Comparison of ENCODE assay signal across 11 cellular contexts in the genomic region with DNA sequence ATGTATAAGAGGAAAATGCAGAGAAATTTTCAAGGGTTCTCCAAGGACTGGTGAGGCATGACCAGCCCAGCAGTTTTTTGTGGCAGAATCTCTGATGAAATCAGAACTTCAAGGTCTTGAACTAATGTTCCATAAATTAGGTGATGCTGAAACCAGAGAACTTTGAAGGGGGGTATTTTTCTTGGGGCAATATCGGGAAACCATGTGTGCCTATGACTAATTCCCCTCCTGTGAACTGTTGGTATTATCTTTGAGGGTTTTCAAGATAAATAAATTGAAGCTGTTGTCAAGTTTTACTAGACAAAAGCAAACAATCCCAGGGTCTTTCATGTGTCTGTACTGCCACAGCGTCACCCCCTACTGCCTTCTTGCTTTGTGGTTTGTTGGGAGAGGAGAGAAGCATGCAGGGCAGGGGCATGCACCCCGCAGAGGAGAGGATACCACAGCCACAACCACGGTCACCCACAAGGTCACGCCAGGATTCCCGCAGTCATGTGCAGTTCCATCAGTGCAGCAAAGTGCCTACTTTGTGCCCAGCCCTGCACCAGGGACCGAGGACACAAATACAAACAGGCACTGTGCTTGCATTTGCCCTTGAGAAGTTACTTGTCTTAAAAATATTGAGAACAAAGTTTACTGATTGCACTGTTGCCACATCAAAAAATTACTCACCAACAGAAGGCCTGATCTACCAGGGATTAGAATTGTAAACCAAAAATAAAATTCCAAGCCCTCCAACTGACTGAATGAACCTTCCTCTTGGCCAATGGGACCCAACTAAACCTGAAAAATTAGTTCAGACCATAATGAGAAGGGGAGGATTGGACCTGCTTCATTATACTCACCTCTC.
DNase-seq lines count a peak whose midpoint lies in the region; ATAC-seq, FAIRE-seq and TF ChIP-seq lines count a peak whose summit lies in the region.
"Had no signal": no experiment of that assay in that cellular context is flagged by ENCODE, and none has a peak within 500 bp of the region (broad histone marks: within the 10 kb centered on the region; RNA-seq: fewer than 3 reads in every experiment).

No MANE protein-coding gene starts in this region.

- H3K9me3 ChIP-seq in A549, result no peaks in the 10 kb centered on the region; the same call in 2 of the 3 replicates
- H3K9me3 ChIP-seq: pancreas, transverse colon had no signal

- H3K4me1 Mint-ChIP-seq in T-helper 1 cell treated with Interleukin-12 subunit alpha and Interleukin-12 subunit beta and Interleukin-4 antibody, amounts not matched to agents 30 μg/mL and 1 μg/mL, for 36 hours (ENCODE audit: low read depth), result peaks cover 25% of the 10 kb centered on the region
- peaks cover 16% of the 10 kb centered on the region for H3K4me1 Mint-ChIP-seq in WTC11

- 7% methylated on average over 7 of the region's 7 CpGs for WGBS in A549 (ENCODE audit: missing lambda C conversion rate)

- no peaks in the 10 kb centered on the region for H3K27me3 Mint-ChIP-seq in T-helper 1 cell treated with Interleukin-12 subunit alpha and Interleukin-12 subunit beta and Interleukin-4 antibody, amounts not matched to agents 30 μg/mL and 1 μg/mL, for 36 hours (ENCODE audit: low read depth)
- no peaks in the 10 kb centered on the region for H3K27me3 Mint-ChIP-seq in WTC11 (ENCODE audit: low read depth)

- H3K9me3 Mint-ChIP-seq in T-helper 1 cell treated with Interleukin-12 subunit alpha and Interleukin-12 subunit beta and Interleukin-4 antibody, amounts not matched to agents 30 μg/mL and 1 μg/mL, for 36 hours, result no peaks in the 10 kb centered on the region
- H3K9me3 Mint-ChIP-seq in WTC11, result peaks cover 7% of the 10 kb centered on the region

- H3K36me3 Mint-ChIP-seq in T-helper 1 cell treated with Interleukin-12 subunit alpha and Interleukin-12 subunit beta and Interleukin-4 antibody, amounts not matched to agents 30 μg/mL and 1 μg/mL, for 36 hours (ENCODE audit: low read depth), result no peaks in the 10 kb centered on the region
- H3K36me3 Mint-ChIP-seq in WTC11, result no peaks in the 10 kb centered on the region

- no peaks in the 10 kb centered on the region for H3K4me1 ChIP-seq in A549

- POLR2A ChIA-PET in A549 (lab: Yijun Ruan, JAX) (no interaction called here), WTC11 (lab: Charles Lee) (no interaction called here)

- H3K4me2 ChIP-seq in A549, result no peak overlapping the region

- DNase-seq in A549 (ENCODE audit: low read depth in 1 of 2, low spot score in 1 of 2) (no peak), HCEC 1CT (peak; percentile 95), fibroblast of peridontal ligament (ENCODE audit: extremely low read depth) (peak; percentile 92), KG1 (lab: John Stamatoyannopoulos, UW) (no peak), WTC11 (ENCODE audit: low spot score) (no peak), putamen (ENCODE audit: low spot score) (no peak)
- DNase-seq in effector CD4-positive, alpha-beta T cell, result no peak
- DNase-seq: transverse colon had no signal

- TF ChIP-seq RAD21 in A549 (conservative IDR thresholded peaks at IDR 0.05 in 1 of 2, IDR thresholded peaks at IDR 0.05 in 1 of 2), result no peak

- H3K4me3 ChIP-seq in A549, result no peak overlapping the region
- H3K4me3 ChIP-seq: pancreas, transverse colon had no signal

- no peak overlapping the region for H3K27ac Mint-ChIP-seq in T-helper 1 cell treated with Interleukin-12 subunit alpha and Interleukin-12 subunit beta and Interleukin-4 antibody, amounts not matched to agents 30 μg/mL and 1 μg/mL, for 36 hours
- no peak overlapping the region for H3K27ac Mint-ChIP-seq in WTC11

- no peak overlapping the region for H3K27ac ChIP-seq in A549
- H3K27ac ChIP-seq: pancreas, transverse colon had no signal

- no peak for TF ChIP-seq EP300 in A549 (IDR thresholded peaks at IDR 0.05)

- ATAC-seq in A549 (peak in 1 of 2 experiments; percentile 60; a peak in 2 of 6 replicates), WTC11 (no peak)
- ATAC-seq: pancreas had no signal

- no peak for TF ChIP-seq POLR2A in A549 (IDR thresholded peaks at IDR 0.05; ENCODE audit: low read length)

- CTCF ChIA-PET in A549 (lab: Yijun Ruan, JAX), result interaction anchor here (1.0 kb wide), 1 partner anchor 16 kb away, joined by 3 read pairs; no protein-coding TSS in a partner anchor
- CTCF ChIA-PET in WTC11 (lab: Charles Lee), result no interaction called here

- TF ChIP-seq CTCF in A549 (IDR thresholded peaks at IDR 0.05) (no peak), WTC11 (IDR thresholded peaks at IDR 0.05) (no peak)

- peak overlapping the region; percentile 32 for H3K4me3 Mint-ChIP-seq in T-helper 1 cell treated with Interleukin-12 subunit alpha and Interleukin-12 subunit beta and Interleukin-4 antibody, amounts not matched to agents 30 μg/mL and 1 μg/mL, for 36 hours
- no peak overlapping the region for H3K4me3 Mint-ChIP-seq in WTC11

- no peak for FAIRE-seq in A549 (lab: Jason Lieb, UNC)
- FAIRE-seq: colon, pancreas had no signal

TF ChIP-seq in A549, 52 proteins besides CTCF, POLR2A, EP300 and RAD21:
- TF ChIP-seq JUNB (IDR thresholded peaks at IDR 0.05) (peak; percentile 23; the same call in 1 of the 2 replicates), NFE2L2 (conservative IDR thresholded peaks at IDR 0.05; ENCODE audit: low read length) (no peak), KDM1A (IDR thresholded peaks at IDR 0.05; ENCODE audit: low read depth) (no peak), TP53 (CRISPR knock-in tag; IDR thresholded peaks at IDR 0.05) (no peak), NR3C1 (IDR thresholded peaks at IDR 0.05) (no peak), JUN (IDR thresholded peaks at IDR 0.05) (0 out of 5 replicates have a peak, but pooled peaks of 1 of the 2 experiments have one; percentile 29), EHMT2 (IDR thresholded peaks at IDR 0.05; ENCODE audit: low read depth) (no peak)

TF ChIP-seq in WTC11, 78 proteins besides CTCF, POLR2A, EP300 and RAD21:
- TF ChIP-seq JUN (CRISPR knock-in tag; IDR thresholded peaks at IDR 0.05), result no peak
- TF ChIP-seq CREB1 (CRISPR knock-in tag; IDR thresholded peaks at IDR 0.05), result no peak
- no peak for TF ChIP-seq TCF7 (CRISPR knock-in tag; IDR thresholded peaks at IDR 0.05; ENCODE audit: low read depth)
- no peak for TF ChIP-seq NR3C1 (CRISPR knock-in tag; conservative IDR thresholded peaks at IDR 0.05; ENCODE audit: low read depth)
- TF ChIP-seq, protein P1, sequence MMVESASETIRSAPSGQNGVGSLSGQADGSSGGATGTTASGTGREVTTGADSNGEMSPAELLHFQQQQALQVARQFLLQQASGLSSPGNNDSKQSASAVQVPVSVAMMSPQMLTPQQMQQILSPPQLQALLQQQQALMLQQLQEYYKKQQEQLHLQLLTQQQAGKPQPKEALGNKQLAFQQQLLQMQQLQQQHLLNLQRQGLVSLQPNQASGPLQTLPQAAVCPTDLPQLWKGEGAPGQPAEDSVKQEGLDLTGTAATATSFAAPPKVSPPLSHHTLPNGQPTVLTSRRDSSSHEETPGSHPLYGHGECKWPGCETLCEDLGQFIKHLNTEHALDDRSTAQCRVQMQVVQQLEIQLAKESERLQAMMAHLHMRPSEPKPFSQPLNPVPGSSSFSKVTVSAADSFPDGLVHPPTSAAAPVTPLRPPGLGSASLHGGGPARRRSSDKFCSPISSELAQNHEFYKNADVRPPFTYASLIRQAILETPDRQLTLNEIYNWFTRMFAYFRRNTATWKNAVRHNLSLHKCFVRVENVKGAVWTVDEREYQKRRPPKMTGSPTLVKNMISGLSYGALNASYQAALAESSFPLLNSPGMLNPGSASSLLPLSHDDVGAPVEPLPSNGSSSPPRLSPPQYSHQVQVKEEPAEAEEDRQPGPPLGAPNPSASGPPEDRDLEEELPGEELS (CRISPR knock-in tag; IDR thresholded peaks at IDR 0.05), result no peak
- TF ChIP-seq NFE2L1 (CRISPR knock-in tag; IDR thresholded peaks at IDR 0.05), result no peak
- TF ChIP-seq ZNF232 (CRISPR knock-in tag; IDR thresholded peaks at IDR 0.05), result no peak
- TF ChIP-seq OVOL2 (CRISPR knock-in tag; IDR thresholded peaks at IDR 0.05; ENCODE audit: borderline replicate concordance), result no peak
- TF ChIP-seq, protein P2, sequence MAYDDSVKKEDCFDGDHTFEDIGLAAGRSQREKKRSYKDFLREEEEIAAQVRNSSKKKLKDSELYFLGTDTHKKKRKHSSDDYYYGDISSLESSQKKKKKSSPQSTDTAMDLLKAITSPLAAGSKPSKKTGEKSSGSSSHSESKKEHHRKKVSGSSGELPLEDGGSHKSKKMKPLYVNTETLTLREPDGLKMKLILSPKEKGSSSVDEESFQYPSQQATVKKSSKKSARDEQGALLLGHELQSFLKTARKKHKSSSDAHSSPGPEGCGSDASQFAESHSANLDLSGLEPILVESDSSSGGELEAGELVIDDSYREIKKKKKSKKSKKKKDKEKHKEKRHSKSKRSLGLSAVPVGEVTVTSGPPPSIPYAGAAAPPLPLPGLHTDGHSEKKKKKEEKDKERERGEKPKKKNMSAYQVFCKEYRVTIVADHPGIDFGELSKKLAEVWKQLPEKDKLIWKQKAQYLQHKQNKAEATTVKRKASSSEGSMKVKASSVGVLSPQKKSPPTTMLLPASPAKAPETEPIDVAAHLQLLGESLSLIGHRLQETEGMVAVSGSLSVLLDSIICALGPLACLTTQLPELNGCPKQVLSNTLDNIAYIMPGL (CRISPR knock-in tag; IDR thresholded peaks at IDR 0.05), result no peak

Comparison
In these comparisons a context has a peak if more than half of its experiments do, and no peak if none do; other contexts are left out.
1. DNase-seq: peak in HCEC 1CT (single experiment) and fibroblast of peridontal ligament (single experiment); none in A549 (0 of 2), KG1 (single experiment), effector CD4-positive, alpha-beta T cell (single experiment), WTC11 (single experiment) and putamen (single experiment).